Comparison of ENCODE assay signal across 3 cellular contexts in the genomic region with DNA sequence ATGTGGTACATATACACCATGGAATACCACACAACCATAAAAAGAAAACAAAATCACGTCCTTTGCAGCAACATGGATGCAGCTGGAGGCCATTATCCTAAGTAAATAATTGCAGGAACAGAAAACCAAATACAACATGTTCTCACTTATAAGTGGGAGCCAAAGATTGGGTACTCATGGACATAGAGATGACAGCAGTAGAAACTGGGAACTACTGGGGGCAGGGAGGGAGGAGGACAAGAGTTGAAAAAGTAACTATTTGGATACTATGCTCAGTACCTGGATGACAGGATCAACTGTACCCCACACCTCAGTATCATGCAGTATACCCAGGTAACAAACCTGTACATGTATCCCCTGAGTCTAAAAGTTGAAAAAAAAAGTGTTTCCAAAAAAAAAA.
TF ChIP-seq lines count a peak whose summit lies in the region.

No MANE protein-coding gene starts in this region.

TF ChIP-seq in liver, 16 proteins besides CTCF, POLR2A, EP300 and RAD21:
- TF ChIP-seq FOXA2 (IDR thresholded peaks at IDR 0.05) (peak; percentile 9), YY1 (IDR thresholded peaks at IDR 0.05) (peak; percentile 53), RXRA (IDR thresholded peaks at IDR 0.05) (no peak), NR2F2 (IDR thresholded peaks at IDR 0.05) (no peak), SP1 (IDR thresholded peaks at IDR 0.05) (no peak), HNF4A (conservative IDR thresholded peaks at IDR 0.05) (no peak)

TF ChIP-seq in HepG2, 621 proteins besides CTCF, POLR2A, EP300 and RAD21:
- TF ChIP-seq ZNF136 (CRISPR knock-in tag; IDR thresholded peaks at IDR 0.05; ENCODE audit: low read depth): no peak
- TF ChIP-seq TBX2 (CRISPR knock-in tag; IDR thresholded peaks at IDR 0.05; ENCODE audit: borderline replicate concordance): no peak
- no peak for TF ChIP-seq SP2 (CRISPR knock-in tag; IDR thresholded peaks at IDR 0.05)
- TF ChIP-seq NR2F6 (IDR thresholded peaks at IDR 0.05): no peak
- no peak for TF ChIP-seq NR2F6 (CRISPR knock-in tag; IDR thresholded peaks at IDR 0.05)
- no peak for TF ChIP-seq ZSCAN20 (CRISPR knock-in tag; IDR thresholded peaks at IDR 0.05; ENCODE audit: borderline replicate concordance)
- TF ChIP-seq ASH2L (IDR thresholded peaks at IDR 0.05; ENCODE audit: insufficient read length, low read depth, low read length): no peak
- no peak for TF ChIP-seq ZNF333 (CRISPR knock-in tag; IDR thresholded peaks at IDR 0.05; ENCODE audit: borderline replicate concordance)
- TF ChIP-seq HNRNPH1 (optimal IDR thresholded peaks at IDR 0.05; ENCODE audit: low read depth, low read length): no peak
- no peak for TF ChIP-seq ZNF256 (CRISPR knock-in tag; conservative IDR thresholded peaks at IDR 0.05)
- no peak for TF ChIP-seq SIN3B (IDR thresholded peaks at IDR 0.05; ENCODE audit: low read length)
- TF ChIP-seq, protein P1, sequence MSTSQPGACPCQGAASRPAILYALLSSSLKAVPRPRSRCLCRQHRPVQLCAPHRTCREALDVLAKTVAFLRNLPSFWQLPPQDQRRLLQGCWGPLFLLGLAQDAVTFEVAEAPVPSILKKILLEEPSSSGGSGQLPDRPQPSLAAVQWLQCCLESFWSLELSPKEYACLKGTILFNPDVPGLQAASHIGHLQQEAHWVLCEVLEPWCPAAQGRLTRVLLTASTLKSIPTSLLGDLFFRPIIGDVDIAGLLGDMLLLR (CRISPR knock-in tag; IDR thresholded peaks at IDR 0.05): no peak
- TF ChIP-seq POGZ (CRISPR knock-in tag; IDR thresholded peaks at IDR 0.05): no peak
- TF ChIP-seq, protein P2, sequence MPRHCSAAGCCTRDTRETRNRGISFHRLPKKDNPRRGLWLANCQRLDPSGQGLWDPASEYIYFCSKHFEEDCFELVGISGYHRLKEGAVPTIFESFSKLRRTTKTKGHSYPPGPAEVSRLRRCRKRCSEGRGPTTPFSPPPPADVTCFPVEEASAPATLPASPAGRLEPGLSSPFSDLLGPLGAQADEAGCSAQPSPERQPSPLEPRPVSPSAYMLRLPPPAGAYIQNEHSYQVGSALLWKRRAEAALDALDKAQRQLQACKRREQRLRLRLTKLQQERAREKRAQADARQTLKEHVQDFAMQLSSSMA (CRISPR knock-in tag; IDR thresholded peaks at IDR 0.05): no peak
- TF ChIP-seq TARDBP (CRISPR knock-in tag; IDR thresholded peaks at IDR 0.05): no peak
- no peak for TF ChIP-seq NR2F1 (CRISPR knock-in tag; IDR thresholded peaks at IDR 0.05)
- no peak for TF ChIP-seq CBX2 (IDR thresholded peaks at IDR 0.05; ENCODE audit: low read depth, low read length)
- TF ChIP-seq CBX2 (CRISPR knock-in tag; IDR thresholded peaks at IDR 0.05; ENCODE audit: low read depth): no peak
- TF ChIP-seq, protein P3, sequence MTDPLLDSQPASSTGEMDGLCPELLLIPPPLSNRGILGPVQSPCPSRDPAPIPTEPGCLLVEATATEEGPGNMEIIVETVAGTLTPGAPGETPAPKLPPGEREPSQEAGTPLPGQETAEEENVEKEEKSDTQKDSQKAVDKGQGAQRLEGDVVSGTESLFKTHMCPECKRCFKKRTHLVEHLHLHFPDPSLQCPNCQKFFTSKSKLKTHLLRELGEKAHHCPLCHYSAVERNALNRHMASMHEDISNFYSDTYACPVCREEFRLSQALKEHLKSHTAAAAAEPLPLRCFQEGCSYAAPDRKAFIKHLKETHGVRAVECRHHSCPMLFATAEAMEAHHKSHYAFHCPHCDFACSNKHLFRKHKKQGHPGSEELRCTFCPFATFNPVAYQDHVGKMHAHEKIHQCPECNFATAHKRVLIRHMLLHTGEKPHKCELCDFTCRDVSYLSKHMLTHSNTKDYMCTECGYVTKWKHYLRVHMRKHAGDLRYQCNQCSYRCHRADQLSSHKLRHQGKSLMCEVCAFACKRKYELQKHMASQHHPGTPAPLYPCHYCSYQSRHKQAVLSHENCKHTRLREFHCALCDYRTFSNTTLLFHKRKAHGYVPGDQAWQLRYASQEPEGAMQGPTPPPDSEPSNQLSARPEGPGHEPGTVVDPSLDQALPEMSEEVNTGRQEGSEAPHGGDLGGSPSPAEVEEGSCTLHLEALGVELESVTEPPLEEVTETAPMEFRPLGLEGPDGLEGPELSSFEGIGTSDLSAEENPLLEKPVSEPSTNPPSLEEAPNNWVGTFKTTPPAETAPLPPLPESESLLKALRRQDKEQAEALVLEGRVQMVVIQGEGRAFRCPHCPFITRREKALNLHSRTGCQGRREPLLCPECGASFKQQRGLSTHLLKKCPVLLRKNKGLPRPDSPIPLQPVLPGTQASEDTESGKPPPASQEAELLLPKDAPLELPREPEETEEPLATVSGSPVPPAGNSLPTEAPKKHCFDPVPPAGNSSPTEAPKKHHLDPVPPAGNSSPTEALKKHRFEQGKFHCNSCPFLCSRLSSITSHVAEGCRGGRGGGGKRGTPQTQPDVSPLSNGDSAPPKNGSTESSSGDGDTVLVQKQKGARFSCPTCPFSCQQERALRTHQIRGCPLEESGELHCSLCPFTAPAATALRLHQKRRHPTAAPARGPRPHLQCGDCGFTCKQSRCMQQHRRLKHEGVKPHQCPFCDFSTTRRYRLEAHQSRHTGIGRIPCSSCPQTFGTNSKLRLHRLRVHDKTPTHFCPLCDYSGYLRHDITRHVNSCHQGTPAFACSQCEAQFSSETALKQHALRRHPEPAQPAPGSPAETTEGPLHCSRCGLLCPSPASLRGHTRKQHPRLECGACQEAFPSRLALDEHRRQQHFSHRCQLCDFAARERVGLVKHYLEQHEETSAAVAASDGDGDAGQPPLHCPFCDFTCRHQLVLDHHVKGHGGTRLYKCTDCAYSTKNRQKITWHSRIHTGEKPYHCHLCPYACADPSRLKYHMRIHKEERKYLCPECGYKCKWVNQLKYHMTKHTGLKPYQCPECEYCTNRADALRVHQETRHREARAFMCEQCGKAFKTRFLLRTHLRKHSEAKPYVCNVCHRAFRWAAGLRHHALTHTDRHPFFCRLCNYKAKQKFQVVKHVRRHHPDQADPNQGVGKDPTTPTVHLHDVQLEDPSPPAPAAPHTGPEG (CRISPR knock-in tag; IDR thresholded peaks at IDR 0.05): no peak
- no peak for TF ChIP-seq ZNF709 (CRISPR knock-in tag; IDR thresholded peaks at IDR 0.05)
- TF ChIP-seq, protein P4, sequence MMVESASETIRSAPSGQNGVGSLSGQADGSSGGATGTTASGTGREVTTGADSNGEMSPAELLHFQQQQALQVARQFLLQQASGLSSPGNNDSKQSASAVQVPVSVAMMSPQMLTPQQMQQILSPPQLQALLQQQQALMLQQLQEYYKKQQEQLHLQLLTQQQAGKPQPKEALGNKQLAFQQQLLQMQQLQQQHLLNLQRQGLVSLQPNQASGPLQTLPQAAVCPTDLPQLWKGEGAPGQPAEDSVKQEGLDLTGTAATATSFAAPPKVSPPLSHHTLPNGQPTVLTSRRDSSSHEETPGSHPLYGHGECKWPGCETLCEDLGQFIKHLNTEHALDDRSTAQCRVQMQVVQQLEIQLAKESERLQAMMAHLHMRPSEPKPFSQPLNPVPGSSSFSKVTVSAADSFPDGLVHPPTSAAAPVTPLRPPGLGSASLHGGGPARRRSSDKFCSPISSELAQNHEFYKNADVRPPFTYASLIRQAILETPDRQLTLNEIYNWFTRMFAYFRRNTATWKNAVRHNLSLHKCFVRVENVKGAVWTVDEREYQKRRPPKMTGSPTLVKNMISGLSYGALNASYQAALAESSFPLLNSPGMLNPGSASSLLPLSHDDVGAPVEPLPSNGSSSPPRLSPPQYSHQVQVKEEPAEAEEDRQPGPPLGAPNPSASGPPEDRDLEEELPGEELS (CRISPR knock-in tag; IDR thresholded peaks at IDR 0.05): no peak

TF ChIP-seq in GM23338, 12 proteins besides CTCF, POLR2A, EP300 and RAD21:
- TF ChIP-seq STAT1 (IDR thresholded peaks at IDR 0.05; ENCODE audit: unreplicated experiment) (no peak), CREB1 (CRISPR knock-in tag; IDR thresholded peaks at IDR 0.05; ENCODE audit: low read depth) (no peak), JUNB (IDR thresholded peaks at IDR 0.05; ENCODE audit: unreplicated experiment) (no peak), EZH2 (IDR thresholded peaks at IDR 0.05; ENCODE audit: low read depth, unreplicated experiment) (no peak), POLR2AphosphoS5 (IDR thresholded peaks at IDR 0.05; ENCODE audit: low read depth) (no peak), NANOG (IDR thresholded peaks at IDR 0.05; ENCODE audit: borderline replicate concordance) (no peak), EZH2phosphoT487 (IDR thresholded peaks at IDR 0.05; ENCODE audit: unreplicated experiment) (no peak), ZNF331 (CRISPR knock-in tag; IDR thresholded peaks at IDR 0.05; ENCODE audit: low read depth) (no peak), ZNF114 (CRISPR knock-in tag; IDR thresholded peaks at IDR 0.05) (no peak)
- TF ChIP-seq, protein P5, sequence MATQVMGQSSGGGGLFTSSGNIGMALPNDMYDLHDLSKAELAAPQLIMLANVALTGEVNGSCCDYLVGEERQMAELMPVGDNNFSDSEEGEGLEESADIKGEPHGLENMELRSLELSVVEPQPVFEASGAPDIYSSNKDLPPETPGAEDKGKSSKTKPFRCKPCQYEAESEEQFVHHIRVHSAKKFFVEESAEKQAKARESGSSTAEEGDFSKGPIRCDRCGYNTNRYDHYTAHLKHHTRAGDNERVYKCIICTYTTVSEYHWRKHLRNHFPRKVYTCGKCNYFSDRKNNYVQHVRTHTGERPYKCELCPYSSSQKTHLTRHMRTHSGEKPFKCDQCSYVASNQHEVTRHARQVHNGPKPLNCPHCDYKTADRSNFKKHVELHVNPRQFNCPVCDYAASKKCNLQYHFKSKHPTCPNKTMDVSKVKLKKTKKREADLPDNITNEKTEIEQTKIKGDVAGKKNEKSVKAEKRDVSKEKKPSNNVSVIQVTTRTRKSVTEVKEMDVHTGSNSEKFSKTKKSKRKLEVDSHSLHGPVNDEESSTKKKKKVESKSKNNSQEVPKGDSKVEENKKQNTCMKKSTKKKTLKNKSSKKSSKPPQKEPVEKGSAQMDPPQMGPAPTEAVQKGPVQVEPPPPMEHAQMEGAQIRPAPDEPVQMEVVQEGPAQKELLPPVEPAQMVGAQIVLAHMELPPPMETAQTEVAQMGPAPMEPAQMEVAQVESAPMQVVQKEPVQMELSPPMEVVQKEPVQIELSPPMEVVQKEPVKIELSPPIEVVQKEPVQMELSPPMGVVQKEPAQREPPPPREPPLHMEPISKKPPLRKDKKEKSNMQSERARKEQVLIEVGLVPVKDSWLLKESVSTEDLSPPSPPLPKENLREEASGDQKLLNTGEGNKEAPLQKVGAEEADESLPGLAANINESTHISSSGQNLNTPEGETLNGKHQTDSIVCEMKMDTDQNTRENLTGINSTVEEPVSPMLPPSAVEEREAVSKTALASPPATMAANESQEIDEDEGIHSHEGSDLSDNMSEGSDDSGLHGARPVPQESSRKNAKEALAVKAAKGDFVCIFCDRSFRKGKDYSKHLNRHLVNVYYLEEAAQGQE (IDR thresholded peaks at IDR 0.05; ENCODE audit: unreplicated experiment): no peak
- TF ChIP-seq, protein P6, sequence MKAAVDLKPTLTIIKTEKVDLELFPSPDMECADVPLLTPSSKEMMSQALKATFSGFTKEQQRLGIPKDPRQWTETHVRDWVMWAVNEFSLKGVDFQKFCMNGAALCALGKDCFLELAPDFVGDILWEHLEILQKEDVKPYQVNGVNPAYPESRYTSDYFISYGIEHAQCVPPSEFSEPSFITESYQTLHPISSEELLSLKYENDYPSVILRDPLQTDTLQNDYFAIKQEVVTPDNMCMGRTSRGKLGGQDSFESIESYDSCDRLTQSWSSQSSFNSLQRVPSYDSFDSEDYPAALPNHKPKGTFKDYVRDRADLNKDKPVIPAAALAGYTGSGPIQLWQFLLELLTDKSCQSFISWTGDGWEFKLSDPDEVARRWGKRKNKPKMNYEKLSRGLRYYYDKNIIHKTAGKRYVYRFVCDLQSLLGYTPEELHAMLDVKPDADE (IDR thresholded peaks at IDR 0.05): no peak
- TF ChIP-seq, protein P7, sequence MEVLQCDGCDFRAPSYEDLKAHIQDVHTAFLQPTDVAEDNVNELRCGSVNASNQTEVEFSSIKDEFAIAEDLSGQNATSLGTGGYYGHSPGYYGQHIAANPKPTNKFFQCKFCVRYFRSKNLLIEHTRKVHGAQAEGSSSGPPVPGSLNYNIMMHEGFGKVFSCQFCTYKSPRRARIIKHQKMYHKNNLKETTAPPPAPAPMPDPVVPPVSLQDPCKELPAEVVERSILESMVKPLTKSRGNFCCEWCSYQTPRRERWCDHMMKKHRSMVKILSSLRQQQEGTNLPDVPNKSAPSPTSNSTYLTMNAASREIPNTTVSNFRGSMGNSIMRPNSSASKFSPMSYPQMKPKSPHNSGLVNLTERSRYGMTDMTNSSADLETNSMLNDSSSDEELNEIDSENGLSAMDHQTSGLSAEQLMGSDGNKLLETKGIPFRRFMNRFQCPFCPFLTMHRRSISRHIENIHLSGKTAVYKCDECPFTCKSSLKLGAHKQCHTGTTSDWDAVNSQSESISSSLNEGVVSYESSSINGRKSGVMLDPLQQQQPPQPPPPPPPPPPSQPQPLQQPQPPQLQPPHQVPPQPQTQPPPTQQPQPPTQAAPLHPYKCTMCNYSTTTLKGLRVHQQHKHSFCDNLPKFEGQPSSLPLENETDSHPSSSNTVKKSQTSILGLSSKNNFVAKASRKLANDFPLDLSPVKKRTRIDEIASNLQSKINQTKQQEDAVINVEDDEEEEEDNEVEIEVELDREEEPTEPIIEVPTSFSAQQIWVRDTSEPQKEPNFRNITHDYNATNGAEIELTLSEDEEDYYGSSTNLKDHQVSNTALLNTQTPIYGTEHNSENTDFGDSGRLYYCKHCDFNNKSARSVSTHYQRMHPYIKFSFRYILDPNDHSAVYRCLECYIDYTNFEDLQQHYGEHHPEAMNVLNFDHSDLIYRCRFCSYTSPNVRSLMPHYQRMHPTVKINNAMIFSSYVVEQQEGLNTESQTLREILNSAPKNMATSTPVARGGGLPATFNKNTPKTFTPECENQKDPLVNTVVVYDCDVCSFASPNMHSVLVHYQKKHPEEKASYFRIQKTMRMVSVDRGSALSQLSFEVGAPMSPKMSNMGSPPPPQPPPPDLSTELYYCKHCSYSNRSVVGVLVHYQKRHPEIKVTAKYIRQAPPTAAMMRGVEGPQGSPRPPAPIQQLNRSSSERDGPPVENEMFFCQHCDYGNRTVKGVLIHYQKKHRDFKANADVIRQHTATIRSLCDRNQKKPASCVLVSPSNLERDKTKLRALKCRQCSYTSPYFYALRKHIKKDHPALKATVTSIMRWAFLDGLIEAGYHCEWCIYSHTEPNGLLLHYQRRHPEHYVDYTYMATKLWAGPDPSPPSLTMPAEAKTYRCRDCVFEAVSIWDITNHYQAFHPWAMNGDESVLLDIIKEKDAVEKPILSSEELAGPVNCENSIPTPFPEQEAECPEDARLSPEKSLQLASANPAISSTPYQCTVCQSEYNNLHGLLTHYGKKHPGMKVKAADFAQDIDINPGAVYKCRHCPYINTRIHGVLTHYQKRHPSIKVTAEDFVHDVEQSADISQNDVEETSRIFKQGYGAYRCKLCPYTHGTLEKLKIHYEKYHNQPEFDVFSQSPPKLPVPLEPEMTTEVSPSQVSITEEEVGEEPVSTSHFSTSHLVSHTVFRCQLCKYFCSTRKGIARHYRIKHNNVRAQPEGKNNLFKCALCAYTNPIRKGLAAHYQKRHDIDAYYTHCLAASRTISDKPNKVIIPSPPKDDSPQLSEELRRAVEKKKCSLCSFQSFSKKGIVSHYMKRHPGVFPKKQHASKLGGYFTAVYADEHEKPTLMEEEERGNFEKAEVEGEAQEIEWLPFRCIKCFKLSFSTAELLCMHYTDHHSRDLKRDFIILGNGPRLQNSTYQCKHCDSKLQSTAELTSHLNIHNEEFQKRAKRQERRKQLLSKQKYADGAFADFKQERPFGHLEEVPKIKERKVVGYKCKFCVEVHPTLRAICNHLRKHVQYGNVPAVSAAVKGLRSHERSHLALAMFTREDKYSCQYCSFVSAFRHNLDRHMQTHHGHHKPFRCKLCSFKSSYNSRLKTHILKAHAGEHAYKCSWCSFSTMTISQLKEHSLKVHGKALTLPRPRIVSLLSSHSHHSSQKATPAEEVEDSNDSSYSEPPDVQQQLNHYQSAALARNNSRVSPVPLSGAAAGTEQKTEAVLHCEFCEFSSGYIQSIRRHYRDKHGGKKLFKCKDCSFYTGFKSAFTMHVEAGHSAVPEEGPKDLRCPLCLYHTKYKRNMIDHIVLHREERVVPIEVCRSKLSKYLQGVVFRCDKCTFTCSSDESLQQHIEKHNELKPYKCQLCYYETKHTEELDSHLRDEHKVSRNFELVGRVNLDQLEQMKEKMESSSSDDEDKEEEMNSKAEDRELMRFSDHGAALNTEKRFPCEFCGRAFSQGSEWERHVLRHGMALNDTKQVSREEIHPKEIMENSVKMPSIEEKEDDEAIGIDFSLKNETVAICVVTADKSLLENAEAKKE (CRISPR knock-in tag; IDR thresholded peaks at IDR 0.05): no peak
